7 cellular contexts compared by ENCODE assay signal in the genomic region with DNA sequence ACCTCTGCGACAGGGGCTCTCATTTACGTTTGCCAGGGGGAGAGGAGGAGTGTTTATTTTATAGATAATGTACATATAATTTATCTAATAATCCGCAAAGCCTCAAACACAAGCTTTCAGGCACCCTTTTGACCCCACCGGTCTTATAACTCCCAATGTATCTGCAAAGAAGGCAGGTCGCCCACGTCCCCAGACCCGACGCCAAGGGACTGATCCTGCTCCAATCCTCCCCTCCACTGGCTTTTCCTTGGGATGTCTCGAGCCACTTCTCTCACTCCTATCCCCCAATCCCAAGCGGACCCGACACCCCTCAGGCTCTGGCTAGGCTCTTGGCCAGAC. TPM values are rescaled to one million over a fixed set of nuclear protein-coding genes. Genes with fewer than 3 reads are reported as not detected.
A peak's percentile ranks its signal among the peaks of the same experiment; 100 is the strongest.
DNase-seq lines count a peak whose midpoint lies in the region; ATAC-seq and TF ChIP-seq lines count a peak whose summit lies in the region.

No MANE protein-coding gene starts in this region.

- H3K27me3 ChIP-seq in Loucy (ENCODE audit: insufficient read depth, low read length, poor library complexity, severe bottlenecking) (no peaks in the 10 kb centered on the region), colonic mucosa (no peaks in the 10 kb centered on the region)

- no peak for TF ChIP-seq CTCF in Loucy (conservative IDR thresholded peaks at IDR 0.05; ENCODE audit: low read length)
- TF ChIP-seq CTCF in colonic mucosa (IDR thresholded peaks at IDR 0.05), result no peak
- no peak for TF ChIP-seq CTCF in natural killer cell (IDR thresholded peaks at IDR 0.05)

- H3K4me2 ChIP-seq in Loucy (ENCODE audit: low read depth, low read length, poor library complexity, severe bottlenecking), result peak overlapping the region; percentile 87

- DNase-seq in colonic mucosa (no peak), natural killer cell (no peak), NCI-H524 (lab: John Stamatoyannopoulos, UW) (no peak), middle frontal gyrus (ENCODE audit: extremely low spot score, low spot score) (no peak)

- peaks cover 45% of the 10 kb centered on the region for H3K4me1 ChIP-seq in Loucy (ENCODE audit: insufficient read depth, low read length, poor library complexity, severe bottlenecking)
- H3K4me1 ChIP-seq in colonic mucosa, result peaks cover 5% of the 10 kb centered on the region

- no peaks in the 10 kb centered on the region for H3K9me3 Mint-ChIP-seq in natural killer cell

- H3K36me3 ChIP-seq in Loucy (ENCODE audit: insufficient read depth, low read length) (peaks cover 11% of the 10 kb centered on the region; the same call in 1 of the 2 replicates), colonic mucosa (no peaks in the 10 kb centered on the region)

- no peaks in the 10 kb centered on the region for H3K36me3 Mint-ChIP-seq in natural killer cell

- H3K9me2 ChIP-seq in Loucy (replicated peaks; ENCODE audit: low read depth, low read length), result no peaks in the 10 kb centered on the region

- peak overlapping the region; percentile 84 for H3K4me3 ChIP-seq in Loucy (ENCODE audit: low read length, poor library complexity, severe bottlenecking)
- peak overlapping the region; percentile 85 for H3K4me3 ChIP-seq in colonic mucosa

- intact Hi-C loops in colonic mucosa (cut with DNase I), result no loop called here
- intact Hi-C loops in natural killer cell (cut with micrococcal nuclease), result loop anchor here (5.0 kb wide), 2 partner anchors 300 to 545 kb away; partner anchors contain the start of genes SELENOK and SFMBT1

- peaks cover 0 to 2% of the 10 kb centered on the region in 2 donors for H3K27me3 Mint-ChIP-seq in natural killer cell (ENCODE audit: low read depth in 2 of 2)

- H2AFZ ChIP-seq in Loucy (ENCODE audit: low read length), result peak overlapping the region; percentile 72

- peak overlapping the region; percentile 84 for H3K9ac ChIP-seq in Loucy (ENCODE audit: low read depth, low read length, poor library complexity, severe bottlenecking)
- peak overlapping the region; percentile 94 to 97 for H3K9ac ChIP-seq in colonic mucosa (ENCODE audit: low read depth in 2 of 2, low read length in 2 of 2)

- H3K4me1 Mint-ChIP-seq in natural killer cell, result peaks cover 31 to 49% of the 10 kb centered on the region in 2 donors

- H3F3A ChIP-seq in Loucy (ENCODE audit: low read depth), result no peaks in the 10 kb centered on the region

- ATAC-seq in GM21528 (IDR thresholded peaks at IDR 0.05; ENCODE audit: low FRiP score, unreplicated experiment) (peak; percentile 21), natural killer cell (peak in 1 of 3 donors; percentile 0), HG02588 (IDR thresholded peaks at IDR 0.05; ENCODE audit: unreplicated experiment) (no peak)

- H3K27ac ChIP-seq in colonic mucosa, result peak overlapping the region; percentile 93

- peaks cover 30% of the 10 kb centered on the region for H4K20me1 ChIP-seq in Loucy (ENCODE audit: insufficient read depth, low read length, poor library complexity, severe bottlenecking)

- H3K27ac Mint-ChIP-seq in natural killer cell, result peak overlapping the region; percentile 96 to 100

- H3K79me2 ChIP-seq in Loucy (ENCODE audit: insufficient read depth, low read length), result peaks cover 50% of the 10 kb centered on the region

- H3K4me3 Mint-ChIP-seq in natural killer cell, result peak overlapping the region; percentile 98

- H3K9me3 ChIP-seq in Loucy (ENCODE audit: insufficient read depth, low read depth, low read length), result no peaks in the 10 kb centered on the region
- no peaks in the 10 kb centered on the region for H3K9me3 ChIP-seq in colonic mucosa

RNA-seq across cellular contexts. Expression of gene DCP1A, which starts 0.5 kb away (rescaled TPM):
- total RNA-seq in colonic mucosa (10 to 100 TPM; 20.6 to 24.5 TPM), natural killer cell (10 to 100 TPM; 36.5 to 48.9 (median 45.8) TPM)
